6 cellular contexts compared by ENCODE assay signal in genomic region chr3:51974277-51974962, GRCh38. TPM values are rescaled to one million over a fixed set of nuclear protein-coding genes. Genes with fewer than 3 reads are reported as not detected.
A peak's percentile ranks its signal among the peaks of the same experiment; 100 is the strongest.
DNase-seq lines count a peak whose midpoint lies in the region; FAIRE-seq and TF ChIP-seq lines count a peak whose summit lies in the region.

No MANE protein-coding gene starts in this region.

- no peaks in the 10 kb centered on the region for H3K27me3 Mint-ChIP-seq in activated naive CD4-positive, alpha-beta T cell treated with anti-CD3 and anti-CD28 coated beads for 36 hours (ENCODE audit: low read depth)
- H3K27me3 Mint-ChIP-seq in activated naive CD8-positive, alpha-beta T cell: no peaks in the 10 kb centered on the region

- CTCF ChIA-PET in activated naive CD4-positive, alpha-beta T cell treated with anti-CD3 and anti-CD28 coated beads for 36 hours (lab: Charles Lee): interaction anchor here (0.6 to 3.1 kb wide), 7 partner anchors 8 to 802 kb away, joined by 3 to 40 read pairs (median 6); partner anchors contain the start of genes ACY1, PARP3, RPL29 and RRP9

- H3K27ac Mint-ChIP-seq in activated naive CD4-positive, alpha-beta T cell treated with anti-CD3 and anti-CD28 coated beads for 36 hours: peak overlapping the region; percentile 97
- peak overlapping the region; percentile 94 for H3K27ac Mint-ChIP-seq in activated naive CD8-positive, alpha-beta T cell

- no peak for TF ChIP-seq POLR2A in H54 (IDR thresholded peaks at IDR 0.05; ENCODE audit: low read depth, low read length)

- H3K9me3 Mint-ChIP-seq in activated naive CD4-positive, alpha-beta T cell treated with anti-CD3 and anti-CD28 coated beads for 36 hours: no peaks in the 10 kb centered on the region
- H3K9me3 Mint-ChIP-seq in activated naive CD8-positive, alpha-beta T cell (ENCODE audit: low read depth): no peaks in the 10 kb centered on the region

- DNase-seq in activated naive CD4-positive, alpha-beta T cell treated with anti-CD3 and anti-CD28 coated beads for 36 hours: no peak
- DNase-seq in activated naive CD4-positive, alpha-beta T cell treated with Interleukin-2 at 50 U/mL for 16 hours: no peak
- peak; percentile 44 for DNase-seq in midbrain (lab: John Stamatoyannopoulos, UW)
- no peak for DNase-seq in H54 (ENCODE audit: insufficient read length, low spot score)
- no peak for DNase-seq in NCI-H1417 treated with DMSO at 0.1 percent for 48 hours (lab: John Stamatoyannopoulos, UW)

- peak overlapping the region; percentile 99 for H3K4me3 Mint-ChIP-seq in activated naive CD4-positive, alpha-beta T cell treated with anti-CD3 and anti-CD28 coated beads for 36 hours
- peak overlapping the region; percentile 95 for H3K4me3 Mint-ChIP-seq in activated naive CD8-positive, alpha-beta T cell

- peaks cover 4% of the 10 kb centered on the region for H3K36me3 Mint-ChIP-seq in activated naive CD4-positive, alpha-beta T cell treated with anti-CD3 and anti-CD28 coated beads for 36 hours (ENCODE audit: low read depth)
- no peaks in the 10 kb centered on the region for H3K36me3 Mint-ChIP-seq in activated naive CD8-positive, alpha-beta T cell

- intact Hi-C loops in activated naive CD4-positive, alpha-beta T cell treated with anti-CD3 and anti-CD28 coated beads for 36 hours (cut with micrococcal nuclease): loop anchor here (1.0 to 10.0 kb wide), 6 partner anchors 9 to 580 kb away; partner anchors contain the start of genes ACY1, DUSP7, PARP3 and RBM15B

- FAIRE-seq in H54 (lab: Jason Lieb, UNC): no peak

- H3K4me1 Mint-ChIP-seq in activated naive CD4-positive, alpha-beta T cell treated with anti-CD3 and anti-CD28 coated beads for 36 hours (ENCODE audit: low read depth): peaks cover 39% of the 10 kb centered on the region
- peaks cover 30% of the 10 kb centered on the region for H3K4me1 Mint-ChIP-seq in activated naive CD8-positive, alpha-beta T cell (ENCODE audit: low read depth)

RNA-seq across cellular contexts. Expression of gene ABHD14A, which starts 0.4 kb away (rescaled TPM):
- 1 to 10 TPM; 5.4 to 5.7 TPM for total RNA-seq in activated naive CD4-positive, alpha-beta T cell treated with anti-CD3 and anti-CD28 coated beads for 36 hours

RNA-seq across cellular contexts. Expression of gene ABHD14B, which starts 0.6 kb away (rescaled TPM):
- total RNA-seq in activated naive CD4-positive, alpha-beta T cell treated with anti-CD3 and anti-CD28 coated beads for 36 hours: 10 to 100 TPM; 81.8 to 85.8 TPM

RNA-seq across cellular contexts. Expression of gene PCBP4, which starts 7.2 kb away (rescaled TPM):
- 1 to 10 TPM; 8.9 to 9.1 TPM for total RNA-seq in activated naive CD4-positive, alpha-beta T cell treated with anti-CD3 and anti-CD28 coated beads for 36 hours

RNA-seq across cellular contexts. Expression of gene ACY1, which starts 8.9 kb away (rescaled TPM):
- 10 to 100 TPM; 62.1 to 68.9 TPM for total RNA-seq in activated naive CD4-positive, alpha-beta T cell treated with anti-CD3 and anti-CD28 coated beads for 36 hours

RNA-seq across cellular contexts. Expression of gene GPR62, which starts 19.2 kb away (rescaled TPM):
- total RNA-seq in activated naive CD4-positive, alpha-beta T cell treated with anti-CD3 and anti-CD28 coated beads for 36 hours: not detected
